Comparison of ENCODE assay signal across 8 cellular contexts in the genomic region with DNA sequence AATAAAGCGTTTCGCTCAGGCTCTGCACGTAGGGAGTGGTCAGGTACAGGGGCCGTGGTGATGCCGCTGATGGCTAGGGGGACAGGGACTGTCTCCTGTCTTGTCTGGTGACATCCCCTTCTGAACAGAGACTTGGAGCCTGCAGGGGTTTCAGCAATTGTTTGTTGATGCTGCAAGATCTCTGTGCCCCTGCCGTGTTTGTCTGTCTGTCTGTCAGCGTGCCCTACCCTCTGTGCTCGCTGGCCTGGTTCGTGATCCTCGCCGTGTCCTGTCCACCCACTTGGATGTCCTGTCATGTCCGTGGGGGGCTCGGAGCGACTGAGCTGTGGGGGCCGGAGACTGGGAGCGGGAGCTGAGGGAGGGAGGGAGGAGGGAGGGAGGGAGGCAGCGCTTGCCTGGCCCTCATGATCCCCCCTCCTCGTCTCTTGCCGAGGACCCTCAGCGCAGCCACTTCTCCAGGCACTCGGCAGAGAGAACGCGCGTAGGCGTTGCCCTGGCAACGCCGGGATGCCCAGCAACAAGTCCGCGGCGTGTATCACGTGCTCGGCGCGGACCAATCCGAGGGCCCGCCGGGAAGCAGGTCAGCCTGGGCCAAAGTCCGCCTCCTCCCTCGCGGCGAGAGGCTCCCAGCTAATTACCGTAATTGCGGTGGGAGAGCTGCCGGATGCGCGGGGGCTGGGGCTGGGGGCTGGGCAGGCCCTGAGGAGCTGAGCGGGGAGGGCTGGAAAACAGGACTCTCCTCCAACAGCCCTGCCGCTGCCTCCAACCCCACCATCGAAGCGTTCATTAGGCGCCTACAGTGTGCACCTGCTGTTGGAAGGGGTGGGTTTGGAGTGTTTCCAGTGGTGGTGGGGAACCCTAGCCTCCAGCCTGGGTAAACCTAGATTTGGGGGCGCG.
DNase-seq lines count a peak whose midpoint lies in the region; ATAC-seq, FAIRE-seq and TF ChIP-seq lines count a peak whose summit lies in the region.

No MANE protein-coding gene starts in this region.

- H3K4me1 ChIP-seq in MM.1S (ENCODE audit: low read length) = no peaks in the 10 kb centered on the region

- peaks cover 93% of the 10 kb centered on the region for H3K27me3 ChIP-seq in MM.1S (replicated peaks; ENCODE audit: insufficient read depth, low read length)

- H3K4me3 Mint-ChIP-seq in nephron = peak overlapping the region; percentile 43 to 67 (median 64)

- no peaks in the 10 kb centered on the region for H3K79me2 ChIP-seq in MM.1S (ENCODE audit: low read length)

- no peak overlapping the region for H3K27ac Mint-ChIP-seq in nephron

- ATAC-seq in GM19351 (IDR thresholded peaks at IDR 0.05; ENCODE audit: unreplicated experiment) = no peak

- H3K9me2 ChIP-seq in MM.1S (replicated peaks; ENCODE audit: insufficient read depth, low read length) = no peaks in the 10 kb centered on the region

- H4K20me1 ChIP-seq in MM.1S (ENCODE audit: insufficient read depth, low read length) = no peaks in the 10 kb centered on the region

- no peaks in the 10 kb centered on the region for H3F3A ChIP-seq in MM.1S (ENCODE audit: insufficient read depth, low read length)

- H3K36me3 Mint-ChIP-seq in nephron (ENCODE audit: low read depth) = no peaks in the 10 kb centered on the region

- H2AFZ ChIP-seq in MM.1S (ENCODE audit: low read length) = peak overlapping the region; percentile 33; the same call in 1 of the 2 replicates

- no peaks in the 10 kb centered on the region for H3K36me3 ChIP-seq in MM.1S (replicated peaks; ENCODE audit: insufficient read depth, low read length)

- peak overlapping the region; percentile 91 for H3K4me2 ChIP-seq in MM.1S (ENCODE audit: low read depth, low read length)

- peaks cover 4% of the 10 kb centered on the region for H3K9me3 Mint-ChIP-seq in nephron

- H3K4me1 Mint-ChIP-seq in nephron = no peaks in the 10 kb centered on the region

- FAIRE-seq in GM18507 (lab: Jason Lieb, UNC) = peak; percentile 91

- no peak for TF ChIP-seq CTCF in MM.1S (IDR thresholded peaks at IDR 0.05; ENCODE audit: low read length)
- no peak for TF ChIP-seq CTCF in foreskin fibroblast (IDR thresholded peaks at IDR 0.05; ENCODE audit: low read depth, low read length)
- TF ChIP-seq CTCF in nephron (IDR thresholded peaks at IDR 0.05; ENCODE audit: unreplicated experiment in 3 of 3) = no peak

- DNase-seq in GM18507 (ENCODE audit: extremely low spot score, insufficient read length, low read depth) = peak; percentile 99
- peak; percentile 93 for DNase-seq in MM.1S
- peak; percentile 78 for DNase-seq in SHP77 treated with DMSO at 0.1 percent for 48 hours (lab: John Stamatoyannopoulos, UW)
- peak; percentile 32 for DNase-seq in activated gamma-delta T cell treated with anti-CD3 and anti-CD28 coated beads, Interleukin-2, amount 50 U/mL, for 16 hours (ENCODE audit: low read depth)
- DNase-seq in foreskin fibroblast = peak; percentile 85 to 96
- DNase-seq in stimulated activated naive CD4-positive, alpha-beta T cell treated with Interleukin-2 at 50 U/mL for 16 hours (lab: John Stamatoyannopoulos, UW) = peak; percentile 51

- H3K9me3 ChIP-seq in MM.1S (replicated peaks; ENCODE audit: insufficient read depth, low read length) = no peaks in the 10 kb centered on the region

- H3K4me3 ChIP-seq in MM.1S (ENCODE audit: low read length) = peak overlapping the region; percentile 48
- H3K4me3 ChIP-seq in foreskin fibroblast (ENCODE audit: low read depth in 1 of 2, low read length in 2 of 2) = peak overlapping the region; percentile 24 to 46

- peaks cover 38% of the 10 kb centered on the region for H3K27me3 Mint-ChIP-seq in nephron (ENCODE audit: low read depth)

- no peak overlapping the region for H3K27ac ChIP-seq in MM.1S (ENCODE audit: low read length)

- no peak overlapping the region for H3K9ac ChIP-seq in MM.1S (ENCODE audit: low read length)

Comparison
In these comparisons a context has a peak if more than half of its experiments do, and no peak if none do; other contexts are left out.
1. DNase-seq: peak in every context shown above with its lines; median percentile 99 in GM18507; 93 in MM.1S; 90 in foreskin fibroblast; 78 in SHP77 treated with DMSO at 0.1 percent for 48 hours; 51 in stimulated activated naive CD4-positive, alpha-beta T cell treated with Interleukin-2 at 50 U/mL for 16 hours; 32 in activated gamma-delta T cell treated with anti-CD3 and anti-CD28 coated beads, Interleukin-2, amount 50 U/mL, for 16 hours.